24 cellular contexts compared by ENCODE assay signal in genomic region chr10:119365773-119366640, GRCh38.
DNase-seq lines count a peak whose midpoint lies in the region; ATAC-seq, FAIRE-seq and TF ChIP-seq lines count a peak whose summit lies in the region.
"Had no signal": no experiment of that assay in that cellular context is flagged by ENCODE, and none has a peak within 500 bp of the region (broad histone marks: within the 10 kb centered on the region; RNA-seq: fewer than 3 reads in every experiment).

No MANE protein-coding gene starts in this region.

- H3K27ac ChIP-seq in BLaER1 treated with 17β-estradiol and CSF1 and Interleukin-3, amounts not matched to agents 10 nM and 100 nM, result no peak overlapping the region
- H3K27ac ChIP-seq in right atrium auricular region (peak overlapping the region; percentile 22 to 84), spleen (peak overlapping the region in 2 of 8 donors; percentile 11 to 36)
- H3K27ac ChIP-seq: A549, C4-2B, GM23248 had no signal

- peaks cover 0 to 4% (median 0%) of the 10 kb centered on the region in 11 experiments; a peak in 3 of 22 replicates for H3K27me3 ChIP-seq in BLaER1 treated with 17β-estradiol and CSF1 and Interleukin-3, amounts not matched to agents 10 nM and 100 nM
- H3K27me3 ChIP-seq in right atrium auricular region (no peaks in the 10 kb centered on the region), spleen (replicated peaks in 1 of 7) (no peaks in the 10 kb centered on the region)
- H3K27me3 ChIP-seq: SJCRH30 had no signal

- DNase-seq in right atrium auricular region (ENCODE audit: low spot score) (peak; percentile 71), sciatic nerve (ENCODE audit: low spot score) (no peak), NCI-H748 (lab: John Stamatoyannopoulos, UW; ENCODE audit: unreplicated experiment) (no peak), spleen (no peak), MV-4-11 (lab: John Stamatoyannopoulos, UW) (no peak), GM13977 (ENCODE audit: low spot score) (no peak)
- DNase-seq: activated CD4-positive, alpha-beta T cell treated with anti-CD3 and anti-CD28 coated beads for 48 hours; effector CD8-positive, alpha-beta T cell; GM23248; NCI-H1048; NCI-H1930; NCI-H226; NCI-H82; OCI-M1; stimulated activated CD4-positive, alpha-beta T cell treated with anti-CD3 and anti-CD28 coated beads, Interleukin-4, amount 100 ng/mL, for 24 hours; stimulated activated naive CD8-positive, alpha-beta T cell treated with anti-CD3 and anti-CD28 coated beads, Interleukin-15, Interleukin-2, amounts not matched to agents 100 U/mL and 50 U/mL, for 24 hours had no signal

- peaks cover 0 to 13% (median 0%) of the 10 kb centered on the region in 11 experiments; a peak in 8 of 22 replicates for H4K20me1 ChIP-seq in BLaER1 treated with 17β-estradiol and CSF1 and Interleukin-3, amounts not matched to agents 10 nM and 100 nM

- no peak overlapping the region for H3K4me3 ChIP-seq in BLaER1 treated with 17β-estradiol and CSF1 and Interleukin-3, amounts not matched to agents 10 nM and 100 nM
- H3K4me3 ChIP-seq in right atrium auricular region (no peak overlapping the region), spleen (no peak overlapping the region)
- H3K4me3 ChIP-seq: A549, GM23248, mucosa of descending colon, SJCRH30 had no signal

- peak; percentile 43 for FAIRE-seq in endometrium (lab: Jason Lieb, UNC)
- FAIRE-seq: A549 had no signal

- ATAC-seq in sciatic nerve, result peak; percentile 19
- ATAC-seq: A549; activated naive CD4-positive, alpha-beta T cell treated with anti-CD3 and anti-CD28 coated beads, Interleukin-2, amount 50 U/mL, for 72 hours; left lobe of liver; mucosa of descending colon; stimulated activated naive CD8-positive, alpha-beta T cell treated with anti-CD3 and anti-CD28 coated beads, Interleukin-15, Interleukin-2, amounts not matched to agents 100 U/mL and 50 U/mL, for 24 hours had no signal

- H3K9me3 ChIP-seq in BLaER1 treated with 17β-estradiol and CSF1 and Interleukin-3, amounts not matched to agents 10 nM and 100 nM (replicated peaks in 1 of 11), result no peaks in the 10 kb centered on the region
- H3K9me3 ChIP-seq in right atrium auricular region (no peaks in the 10 kb centered on the region), spleen (no peaks in the 10 kb centered on the region)
- H3K9me3 ChIP-seq: A549, mucosa of descending colon, SJCRH30 had no signal

- H3K9ac ChIP-seq in BLaER1 treated with 17β-estradiol and CSF1 and Interleukin-3, amounts not matched to agents 10 nM and 100 nM, result no peak overlapping the region
- H3K9ac ChIP-seq: GM23248 had no signal

- H3K36me3 ChIP-seq in BLaER1 treated with 17β-estradiol and CSF1 and Interleukin-3, amounts not matched to agents 10 nM and 100 nM, result no peaks in the 10 kb centered on the region
- H3K36me3 ChIP-seq in right atrium auricular region, result no peaks in the 10 kb centered on the region
- peaks cover 0 to 14% (median 0%) of the 10 kb centered on the region in 6 donors for H3K36me3 ChIP-seq in spleen
- H3K36me3 ChIP-seq: SJCRH30 had no signal

- intact Hi-C loops in sciatic nerve (cut with DNase I) (no loop called here), spleen (cut with DNase I; ENCODE audit: low total_unique reads) (no loop called here)

- WGBS in spleen, 5 donors, result 86 to 91% (median 88%) methylated on average over 12 of the region's 12 CpGs

- H3K4me1 ChIP-seq in BLaER1 treated with 17β-estradiol and CSF1 and Interleukin-3, amounts not matched to agents 10 nM and 100 nM, result peaks cover 40 to 87% (median 73%) of the 10 kb centered on the region in 10 experiments
- H3K4me1 ChIP-seq in right atrium auricular region, result peaks cover 0 to 70% of the 10 kb centered on the region in 2 donors
- peaks cover 28 to 84% (median 64%) of the 10 kb centered on the region in 6 donors for H3K4me1 ChIP-seq in spleen

- no peak for TF ChIP-seq POLR2A in spleen (IDR thresholded peaks at IDR 0.05)

- H3K4me2 ChIP-seq in BLaER1 treated with 17β-estradiol and CSF1 and Interleukin-3, amounts not matched to agents 10 nM and 100 nM, result peak overlapping the region in 8 of 11 experiments; percentile 89 to 99 (median 97); a peak in 14 of 22 replicates
- H3K4me2 ChIP-seq: A549 had no signal

- in situ Hi-C loops in GM13977 (cut with MboI; ENCODE audit: low pct_unique_long_range_greater_than_20kb, low sequenced_read_pairs, unreplicated experiment), result no loop called here

- TF ChIP-seq CTCF in right atrium auricular region (IDR thresholded peaks at IDR 0.05) (no peak), spleen (IDR thresholded peaks at IDR 0.05 in 8 of 11, conservative IDR thresholded peaks at IDR 0.05 in 3 of 11) (no peak), GM13977 (IDR thresholded peaks at IDR 0.05; ENCODE audit: extremely low read depth, insufficient read depth, missing control alignments) (no peak)

Comparison
In these comparisons a context has a peak if more than half of its experiments do, and no peak if none do; other contexts are left out.
1. H3K27ac ChIP-seq: peak in right atrium auricular region (2 of 2); none in BLaER1 treated with 17β-estradiol and CSF1 and Interleukin-3, amounts not matched to agents 10 nM and 100 nM (0 of 11).